Comparison of ENCODE assay signal across 16 cellular contexts in genomic region chr6:157145656-157146285, GRCh38.
A peak's percentile ranks its signal among the peaks of the same experiment; 100 is the strongest.
DNase-seq lines count a peak whose midpoint lies in the region; ATAC-seq and TF ChIP-seq lines count a peak whose summit lies in the region.
"Had no signal": no experiment of that assay in that cellular context is flagged by ENCODE, and none has a peak within 500 bp of the region (broad histone marks: within the 10 kb centered on the region; RNA-seq: fewer than 3 reads in every experiment).

No MANE protein-coding gene starts in this region.

- peak overlapping the region; percentile 1 for H3K27ac ChIP-seq in cardiac muscle cell
- H3K27ac ChIP-seq in right atrium auricular region, result peak overlapping the region in 1 of 2 donors; percentile 9
- no peak overlapping the region for H3K27ac ChIP-seq in endodermal cell (ENCODE audit: low read depth, low read length)
- H3K27ac ChIP-seq in aorta (ENCODE audit: low read depth in 1 of 2, low read length in 2 of 2), result peak overlapping the region in 1 of 2 donors; percentile 22
- no peak overlapping the region for H3K27ac ChIP-seq in OCI-LY7 (ENCODE audit: low read depth, low read length, poor library complexity, severe bottlenecking)
- H3K27ac ChIP-seq: epithelial cell of prostate, GM23248, KMS-11 had no signal

- H3K4me2 ChIP-seq in OCI-LY7 (ENCODE audit: low read length), result no peak overlapping the region
- H3K4me2 ChIP-seq: KMS-11 had no signal

- CTCF ChIA-PET in OCI-LY7 (lab: Charles Lee; ENCODE audit: unreplicated experiment), result no interaction called here

- intact Hi-C loops in aorta (cut with DNase I) (loop anchor here in 1 of 2 donors (10.0 kb wide), 1 partner anchor 111 kb away; no protein-coding TSS in a partner anchor), OCI-LY7 (cut with micrococcal nuclease; ENCODE audit: unreplicated experiment) (no loop called here)

- no peaks in the 10 kb centered on the region for H3K9me2 ChIP-seq in OCI-LY7 (ENCODE audit: insufficient read depth, low read length)
- H3K9me2 ChIP-seq: SK-N-SH had no signal

- peaks cover 48% of the 10 kb centered on the region for H3K36me3 Mint-ChIP-seq in endodermal cell (ENCODE audit: low read depth)

- peak; percentile 33 for ATAC-seq in aorta (ENCODE audit: low FRiP score)

- H3K9me3 ChIP-seq in cardiac muscle cell (ENCODE audit: low read depth) (no peaks in the 10 kb centered on the region), right atrium auricular region (no peaks in the 10 kb centered on the region), endodermal cell (ENCODE audit: control insufficient read depth, low read length) (no peaks in the 10 kb centered on the region), aorta (ENCODE audit: control insufficient read depth, low read length) (no peaks in the 10 kb centered on the region), OCI-LY7 (ENCODE audit: low read length) (no peaks in the 10 kb centered on the region)
- H3K9me3 ChIP-seq: SK-N-SH, testis had no signal

- 88 to 95% methylated on average over 6 of the region's 6 CpGs for WGBS in endodermal cell (ENCODE audit: insufficient coverage in 1 of 2, insufficient read length in 1 of 2), 2 experiments
- WGBS in aorta, 2 donors, result 48 to 50% methylated on average over 6 of the region's 6 CpGs

- H3K27me3 Mint-ChIP-seq in endodermal cell (ENCODE audit: insufficient read depth), result no peaks in the 10 kb centered on the region
- H3K27me3 Mint-ChIP-seq: activated naive CD8-positive, alpha-beta T cell treated with anti-CD3 and anti-CD28 coated beads, Interleukin-2, amount 10 ng/mL, durations not matched to agents 7 days and 5 days; progenitor cell of endocrine pancreas had no signal

- peaks cover 28% of the 10 kb centered on the region for H3K4me1 Mint-ChIP-seq in endodermal cell
- H3K4me1 Mint-ChIP-seq: activated naive CD8-positive, alpha-beta T cell treated with anti-CD3 and anti-CD28 coated beads, Interleukin-2, amount 10 ng/mL, durations not matched to agents 7 days and 5 days had no signal

- H3K4me1 ChIP-seq in cardiac muscle cell (ENCODE audit: low read depth) (peaks cover 24% of the 10 kb centered on the region), right atrium auricular region (peaks cover 0 to 58% of the 10 kb centered on the region in 2 donors), endodermal cell (ENCODE audit: control insufficient read depth, insufficient read depth, low read length) (no peaks in the 10 kb centered on the region), aorta (ENCODE audit: control insufficient read depth in 1 of 2, insufficient read depth in 2 of 2, low read length in 2 of 2) (peaks cover 0 to 6% of the 10 kb centered on the region in 2 donors), OCI-LY7 (ENCODE audit: insufficient read depth, low read length, poor library complexity, severe bottlenecking) (no peaks in the 10 kb centered on the region)

- H3K27me3 ChIP-seq in cardiac muscle cell (no peaks in the 10 kb centered on the region), right atrium auricular region (no peaks in the 10 kb centered on the region), endodermal cell (ENCODE audit: control insufficient read depth, insufficient read depth, low read length, poor library complexity, severe bottlenecking) (no peaks in the 10 kb centered on the region), aorta (ENCODE audit: control insufficient read depth in 1 of 2, insufficient read depth in 2 of 2, low read length in 1 of 2) (no peaks in the 10 kb centered on the region)
- H3K27me3 ChIP-seq: testis had no signal

- POLR2A ChIA-PET in OCI-LY7 (lab: Charles Lee), result interaction anchor here (1.2 kb wide), 1 partner anchor 14 kb away, joined by 3 read pairs; no protein-coding TSS in a partner anchor

- H3K36me3 ChIP-seq in cardiac muscle cell (peaks cover 5% of the 10 kb centered on the region), right atrium auricular region (no peaks in the 10 kb centered on the region), endodermal cell (ENCODE audit: control insufficient read depth, insufficient read depth, low read length) (peaks cover 37% of the 10 kb centered on the region), aorta (ENCODE audit: control insufficient read depth in 1 of 2, insufficient read depth in 2 of 2, low read length in 1 of 2) (no peaks in the 10 kb centered on the region), OCI-LY7 (ENCODE audit: insufficient read depth, low read length) (peaks cover 34% of the 10 kb centered on the region; the same call in 1 of the 2 replicates)

- H2AFZ ChIP-seq in OCI-LY7 (ENCODE audit: low read length), result no peak overlapping the region
- H2AFZ ChIP-seq: GM23248 had no signal

- peak overlapping the region; percentile 90 for H3K27ac Mint-ChIP-seq in endodermal cell
- H3K27ac Mint-ChIP-seq: activated naive CD8-positive, alpha-beta T cell treated with anti-CD3 and anti-CD28 coated beads, Interleukin-2, amount 10 ng/mL, durations not matched to agents 7 days and 5 days had no signal

- DNase-seq in cardiac muscle cell (ENCODE audit: low read depth in 1 of 2, low spot score in 1 of 2) (no peak), right atrium auricular region (ENCODE audit: low spot score) (no peak), endodermal cell (no peak), myocyte (ENCODE audit: low read depth) (peak; percentile 26), aorta (no peak), OCI-LY7 (ENCODE audit: low spot score) (no peak), dedifferentiated amniotic fluid mesenchymal stem cell (ENCODE audit: extremely low spot score) (no peak), NCI-H2227 treated with DMSO at 0.1 percent for 48 hours (lab: John Stamatoyannopoulos, UW) (no peak)
- DNase-seq: activated naive CD8-positive, alpha-beta T cell treated with anti-CD3 and anti-CD28 coated beads, Interleukin-2, amount 10 ng/mL, durations not matched to agents 7 days and 5 days; GM23248; NCI-H345; SK-N-SH; testis had no signal

- TF ChIP-seq CTCF in cardiac muscle cell (IDR thresholded peaks at IDR 0.05; ENCODE audit: low read depth, low read length) (no peak), right atrium auricular region (IDR thresholded peaks at IDR 0.05) (no peak), endodermal cell (conservative IDR thresholded peaks at IDR 0.05) (no peak), OCI-LY7 (conservative IDR thresholded peaks at IDR 0.05; ENCODE audit: low read length) (no peak)

- H3K4me3 Mint-ChIP-seq in endodermal cell, result no peak overlapping the region
- H3K4me3 Mint-ChIP-seq: activated naive CD8-positive, alpha-beta T cell treated with anti-CD3 and anti-CD28 coated beads, Interleukin-2, amount 10 ng/mL, durations not matched to agents 7 days and 5 days had no signal

- no peak overlapping the region for H3K9ac ChIP-seq in endodermal cell (ENCODE audit: extremely low read depth, low read length, poor library complexity, severe bottlenecking)
- H3K9ac ChIP-seq: GM23248, KMS-11 had no signal

- no peaks in the 10 kb centered on the region for H3K79me2 ChIP-seq in OCI-LY7 (ENCODE audit: insufficient read depth, low read depth, low read length)

- BruUV-seq in OCI-LY7 (replicated peaks; lab: Mats Ljungman, UMichigan), result no TSS peak

- H3K4me3 ChIP-seq in cardiac muscle cell (no peak overlapping the region), right atrium auricular region (no peak overlapping the region), endodermal cell (ENCODE audit: low read length) (no peak overlapping the region), aorta (ENCODE audit: low read length in 2 of 2) (no peak overlapping the region), OCI-LY7 (ENCODE audit: low read depth, low read length, poor library complexity, severe bottlenecking) (no peak overlapping the region)
- H3K4me3 ChIP-seq: GM23248, testis had no signal

- peaks cover 10% of the 10 kb centered on the region for H3K9me3 Mint-ChIP-seq in endodermal cell
- H3K9me3 Mint-ChIP-seq: activated naive CD8-positive, alpha-beta T cell treated with anti-CD3 and anti-CD28 coated beads, Interleukin-2, amount 10 ng/mL, durations not matched to agents 7 days and 5 days had no signal

- no peaks in the 10 kb centered on the region for H4K20me1 ChIP-seq in OCI-LY7 (ENCODE audit: insufficient read depth, low read length)
